8 cellular contexts compared by ENCODE assay signal in genomic region chr1:40692429-40692905, GRCh38. TPM values are rescaled to one million over a fixed set of nuclear protein-coding genes. Genes with fewer than 3 reads are reported as not detected.
DNase-seq lines count a peak whose midpoint lies in the region; ATAC-seq, FAIRE-seq and TF ChIP-seq lines count a peak whose summit lies in the region.

No MANE protein-coding gene starts in this region.

- intact Hi-C loops in spleen (cut with DNase I; ENCODE audit: low total_unique reads), result no loop called here

- peaks cover 40% of the 10 kb centered on the region for H3K4me1 ChIP-seq in KMS-11 (ENCODE audit: low read depth, poor library complexity, severe bottlenecking)
- H3K4me1 ChIP-seq in astrocyte (ENCODE audit: insufficient read depth, low read length), result peaks cover 12% of the 10 kb centered on the region
- peaks cover 49 to 78% (median 69%) of the 10 kb centered on the region in 6 donors for H3K4me1 ChIP-seq in spleen

- ATAC-seq in GM18502 (IDR thresholded peaks at IDR 0.05; ENCODE audit: poor library complexity, unreplicated experiment), result peak; percentile 6
- ATAC-seq in HG02642 (IDR thresholded peaks at IDR 0.05; ENCODE audit: poor library complexity, unreplicated experiment), result no peak

- no peaks in the 10 kb centered on the region for H3K9me3 Mint-ChIP-seq in astrocyte (ENCODE audit: unreplicated experiment)

- no peak overlapping the region for H3K4me3 ChIP-seq in KMS-11 (IDR thresholded peaks at IDR 0.05; ENCODE audit: insufficient read depth, low read depth, low read length)
- peak overlapping the region; percentile 90 for H3K4me3 ChIP-seq in astrocyte (ENCODE audit: insufficient read depth, low read depth, low read length)
- peak overlapping the region; percentile 63 to 77 (median 76) for H3K4me3 ChIP-seq in spleen

- H3K9ac ChIP-seq in KMS-11 (peak overlapping the region; percentile 100; the same call in 1 of the 2 replicates), astrocyte (ENCODE audit: low read length) (peak overlapping the region; percentile 99)

- peak overlapping the region; percentile 93 for H3K27ac Mint-ChIP-seq in astrocyte (ENCODE audit: unreplicated experiment)

- H3K36me3 ChIP-seq in KMS-11 (ENCODE audit: insufficient read depth) (no peaks in the 10 kb centered on the region), astrocyte (ENCODE audit: insufficient read depth, low read length) (no peaks in the 10 kb centered on the region), spleen (peaks cover 0 to 6% (median 0%) of the 10 kb centered on the region in 6 donors)

- peaks cover 13% of the 10 kb centered on the region for H3K4me1 Mint-ChIP-seq in astrocyte (ENCODE audit: low read depth, unreplicated experiment)

- FAIRE-seq in astrocyte (lab: Jason Lieb, UNC), result no peak

- peak overlapping the region; percentile 96 for H3K4me2 ChIP-seq in KMS-11
- H3K4me2 ChIP-seq in astrocyte (ENCODE audit: low read length), result peak overlapping the region; percentile 100

- peak overlapping the region; percentile 93 for H3K4me3 Mint-ChIP-seq in astrocyte (ENCODE audit: unreplicated experiment)

- no peaks in the 10 kb centered on the region for H3K27me3 Mint-ChIP-seq in astrocyte (ENCODE audit: low read depth, unreplicated experiment)

- H3K27me3 ChIP-seq in KMS-11 (ENCODE audit: insufficient read depth, low read depth) (no peaks in the 10 kb centered on the region), astrocyte (ENCODE audit: insufficient read depth, low read length) (no peaks in the 10 kb centered on the region), spleen (replicated peaks in 1 of 7) (no peaks in the 10 kb centered on the region)

- peaks cover 70% of the 10 kb centered on the region for H3K79me2 ChIP-seq in KMS-11 (ENCODE audit: insufficient read depth, low read depth)
- H3K79me2 ChIP-seq in astrocyte (ENCODE audit: insufficient read depth, low read length), result peaks cover 81% of the 10 kb centered on the region

- H2AFZ ChIP-seq in KMS-11 (ENCODE audit: low read depth) (peak overlapping the region; percentile 62), astrocyte (ENCODE audit: low read depth, low read length) (peak overlapping the region; percentile 89)

- no peaks in the 10 kb centered on the region for H3K9me3 ChIP-seq in astrocyte (ENCODE audit: insufficient read depth, low read depth, low read length)
- H3K9me3 ChIP-seq in spleen, result no peaks in the 10 kb centered on the region

- H3K27ac ChIP-seq in KMS-11 (peak overlapping the region; percentile 97), astrocyte (ENCODE audit: low read depth, low read length) (peak overlapping the region; percentile 97), spleen (peak overlapping the region; percentile 97 to 100 (median 99))

- TF ChIP-seq POLR2A in spleen (IDR thresholded peaks at IDR 0.05), result no peak

- DNase-seq in astrocyte (ENCODE audit: low read depth) (peak; percentile 4), iris pigment epithelial cell (ENCODE audit: low read depth) (peak; percentile 45), spleen (no peak), NCI-H2107 (lab: John Stamatoyannopoulos, UW) (no peak), GOT3 (lab: John Stamatoyannopoulos, UW) (no peak)

- H4K20me1 ChIP-seq in KMS-11 (ENCODE audit: insufficient read depth), result no peaks in the 10 kb centered on the region
- peaks cover 35% of the 10 kb centered on the region for H4K20me1 ChIP-seq in astrocyte (ENCODE audit: insufficient read depth, low read length)

- H3K36me3 Mint-ChIP-seq in astrocyte (ENCODE audit: low read depth, unreplicated experiment), result peaks cover 2% of the 10 kb centered on the region

- TF ChIP-seq CTCF in KMS-11 (conservative IDR thresholded peaks at IDR 0.05; ENCODE audit: low read depth, low read length) (no peak), astrocyte (IDR thresholded peaks at IDR 0.05; ENCODE audit: insufficient read depth, low read depth, low read length) (no peak), spleen (IDR thresholded peaks at IDR 0.05 in 8 of 11, conservative IDR thresholded peaks at IDR 0.05 in 3 of 11) (no peak)

- 2 to 4% (median 2%) methylated on average over 9 of the region's 9 CpGs for WGBS in spleen, 5 donors

RNA-seq across cellular contexts. Expression of gene NFYC, which starts 1.0 kb away (rescaled TPM):
- total RNA-seq in astrocyte (48.4 and 51.1 TPM in 2 replicates), spleen (10 to 100 TPM; 57.8 to 99.0 (median 72.4) TPM)
- 10 to 100 TPM; 34.6 to 43.2 (median 39.5) TPM for polyA plus RNA-seq in spleen

RNA-seq across cellular contexts. Expression of gene RIMS3, which starts 27.0 kb away (rescaled TPM):
- total RNA-seq in astrocyte, result 4.3 and 4.9 TPM in 2 replicates
- 1 to 10 TPM; 1.6 to 6.9 (median 3.3) TPM for total RNA-seq in spleen
- polyA plus RNA-seq in spleen, result 1 to 10 TPM in 1 of 3 donors, under 1 TPM in 2; 0.30 to 1.0 (median 0.44) TPM

Comparison
In these comparisons a context has a peak if more than half of its experiments do, and no peak if none do; other contexts are left out.
1. DNase-seq: peak in astrocyte (single experiment) and iris pigment epithelial cell (single experiment); none in spleen (single experiment), NCI-H2107 (single experiment) and GOT3 (single experiment).
2. Peak in every context shown above with its lines, with median percentiles within 50 percentile points of each other: H3K27ac ChIP-seq.